In genomic region chr3:138157743-138158142, GRCh38 we compare ENCODE assay signal across 2 cellular contexts.
TF ChIP-seq lines count a peak whose summit lies in the region.

No MANE protein-coding gene starts in this region.

TF ChIP-seq in HEK293, 187 proteins besides CTCF, POLR2A, EP300 and RAD21:
- TF ChIP-seq ZNF555 (tag by site-specific recombination; conservative IDR thresholded peaks at IDR 0.05) (no peak), ZNF280C (tag by site-specific recombination; IDR thresholded peaks at IDR 0.05) (no peak), ZEB2 (tag by site-specific recombination; IDR thresholded peaks at IDR 0.05) (no peak), ZBTB26 (tag by site-specific recombination; optimal IDR thresholded peaks at IDR 0.05) (no peak), ZNF416 (tag by site-specific recombination; IDR thresholded peaks at IDR 0.05) (no peak), ZNF366 (tag by site-specific recombination; conservative IDR thresholded peaks at IDR 0.05) (peak; percentile 81), ZNF580 (tag by site-specific recombination; IDR thresholded peaks at IDR 0.05) (no peak), ZBTB8A (tag by site-specific recombination; IDR thresholded peaks at IDR 0.05) (no peak)

TF ChIP-seq in K562, 482 proteins besides CTCF, POLR2A, EP300 and RAD21:
- TF ChIP-seq ZNF512 (tag; IDR thresholded peaks at IDR 0.05), result peak; percentile 60; the same call in 1 of the 2 replicates
- no peak for TF ChIP-seq ARID3A (IDR thresholded peaks at IDR 0.05; ENCODE audit: borderline replicate concordance, low read depth, low read length)
